ENCODE assay signal across 8 cellular contexts in genomic region chr16:57039148-57039812, GRCh38. TPM values are rescaled to one million over a fixed set of nuclear protein-coding genes. Genes with fewer than 3 reads are reported as not detected.
DNase-seq lines count a peak whose midpoint lies in the region; ATAC-seq, FAIRE-seq and TF ChIP-seq lines count a peak whose summit lies in the region.

No MANE protein-coding gene starts in this region.

- H3K9me3 ChIP-seq in A673 (ENCODE audit: low read depth, low read length, poor library complexity, severe bottlenecking) = no peaks in the 10 kb centered on the region

- CTCF ChIA-PET in A673 (lab: Charles Lee) = no interaction called here

- H3K27me3 ChIP-seq in A673 (replicated peaks; ENCODE audit: insufficient read depth, low read depth, low read length, poor library complexity) = no peaks in the 10 kb centered on the region

- DNase-seq in A673 (ENCODE audit: low spot score) (no peak), GM18507 (ENCODE audit: extremely low spot score, insufficient read length, low read depth) (no peak), RPMI7951 (ENCODE audit: low read depth) (peak; percentile 52), fibroblast of the conjunctiva (ENCODE audit: low read depth) (peak; percentile 40), NCI-H1417 treated with DMSO at 0.1 percent for 48 hours (lab: John Stamatoyannopoulos, UW) (no peak), NCI-H1048 (lab: John Stamatoyannopoulos, UW) (no peak), DMS153 (lab: John Stamatoyannopoulos, UW) (no peak)

- H3K36me3 ChIP-seq in A673 (ENCODE audit: insufficient read depth, low read length, poor library complexity, severe bottlenecking) = no peaks in the 10 kb centered on the region

- POLR2A ChIA-PET in A673 (lab: Charles Lee; ENCODE audit: low non-redundant PET) = no interaction called here

- BruUV-seq in A673 (replicated peaks; lab: Mats Ljungman, UMichigan) = no TSS peak

- peak; percentile 97 for FAIRE-seq in GM18507 (lab: Jason Lieb, UNC)

- intact Hi-C loops in A673 (cut with micrococcal nuclease; ENCODE audit: unreplicated experiment) = no loop called here

- no peak overlapping the region for H3K4me3 ChIP-seq in A673 (ENCODE audit: low read depth, low read length, poor library complexity, severe bottlenecking)

- ATAC-seq in HG03159 (IDR thresholded peaks at IDR 0.05; ENCODE audit: unreplicated experiment) = no peak

- H3K27ac ChIP-seq in A673 (ENCODE audit: low read depth, low read length, poor library complexity, severe bottlenecking) = peak overlapping the region; percentile 22

- H3K4me1 ChIP-seq in A673 (ENCODE audit: insufficient read depth, low read length, poor library complexity, severe bottlenecking) = no peaks in the 10 kb centered on the region

- TF ChIP-seq CTCF in A673 (conservative IDR thresholded peaks at IDR 0.05; ENCODE audit: low read depth, low read length) = no peak

RNA-seq across cellular contexts. Expression of gene NLRC5, which starts 49.9 kb away (rescaled TPM):
- total RNA-seq in A673 (2021) = 13.1 and 14.2 TPM in 2 replicates
- 15.0 and 16.1 TPM in 2 replicates for total RNA-seq in RPMI7951 (2014; rRNA removed; shearing (Covaris generic))

RNA-seq across cellular contexts. Expression of gene CPNE2, which starts 53.1 kb away (rescaled TPM):
- total RNA-seq in A673 (2021) = 38.1 and 43.6 TPM in 2 replicates
- 61.8 and 93.1 TPM in 2 replicates for total RNA-seq in RPMI7951 (2014; rRNA removed; shearing (Covaris generic))

Comparison
In these comparisons a context has a peak if more than half of its experiments do, and no peak if none do; other contexts are left out.
1. DNase-seq: peak in RPMI7951 (single experiment) and fibroblast of the conjunctiva (single experiment); none in A673 (single experiment), GM18507 (single experiment), NCI-H1417 treated with DMSO at 0.1 percent for 48 hours (single experiment), NCI-H1048 (single experiment) and DMS153 (single experiment).